2 cellular contexts compared by ENCODE assay signal in the genomic region with DNA sequence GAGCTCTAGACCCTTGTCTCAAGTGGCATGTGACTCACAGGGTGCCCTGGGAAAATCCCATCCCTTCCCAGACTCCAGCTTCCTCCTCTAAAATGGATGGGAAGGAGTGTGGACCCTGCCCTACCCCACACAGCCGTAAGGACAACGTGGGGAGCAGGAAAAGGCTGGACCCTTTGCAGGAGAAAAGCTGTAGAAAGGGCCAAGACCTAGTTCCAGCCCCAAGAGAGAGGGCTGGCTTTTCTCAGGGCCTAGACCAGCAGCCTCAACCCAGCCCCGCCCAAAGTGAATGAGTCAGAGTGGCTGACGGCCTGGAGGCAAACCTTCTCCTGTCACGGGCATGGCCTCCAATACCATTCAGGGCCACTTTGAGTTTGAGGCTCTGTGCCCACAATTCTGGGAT.
TF ChIP-seq lines count a peak whose summit lies in the region.

No MANE protein-coding gene starts in this region.

TF ChIP-seq in GM12891, 5 proteins besides CTCF, POLR2A, EP300 and RAD21:
- no peak for TF ChIP-seq POLR2AphosphoS5 (IDR thresholded peaks at IDR 0.05; ENCODE audit: low read depth, low read length)
- no peak for TF ChIP-seq POU2F2 (IDR thresholded peaks at IDR 0.05; ENCODE audit: low read depth, low read length)
- TF ChIP-seq TAF1 (IDR thresholded peaks at IDR 0.05; ENCODE audit: low read depth, low read length), result no peak
- no peak for TF ChIP-seq PAX5 (IDR thresholded peaks at IDR 0.05; ENCODE audit: insufficient read depth, low read length, severe bottlenecking)
- no peak for TF ChIP-seq SPI1 (IDR thresholded peaks at IDR 0.05; ENCODE audit: low read depth, low read length)

TF ChIP-seq in HepG2, 621 proteins besides CTCF, POLR2A, EP300 and RAD21:
- TF ChIP-seq ZNF230 (CRISPR knock-in tag; IDR thresholded peaks at IDR 0.05) (no peak), ISX (CRISPR knock-in tag; conservative IDR thresholded peaks at IDR 0.05) (no peak), NR1H2 (CRISPR knock-in tag; IDR thresholded peaks at IDR 0.05; ENCODE audit: borderline replicate concordance, low read depth) (no peak), FOSL2 (CRISPR knock-in tag; IDR thresholded peaks at IDR 0.05) (peak; percentile 74)
